Comparison of ENCODE assay signal across 1 cellular context in genomic region chr4:40581254-40582140, GRCh38.
TF ChIP-seq lines count a peak whose summit lies in the region.

No MANE protein-coding gene starts in this region.

TF ChIP-seq in H1, 55 proteins besides CTCF, POLR2A, EP300 and RAD21:
- TF ChIP-seq CEBPB (IDR thresholded peaks at IDR 0.05; ENCODE audit: low read depth, low read length) = no peak
- TF ChIP-seq JUND (IDR thresholded peaks at IDR 0.05; ENCODE audit: low read length) = no peak
- TF ChIP-seq RXRA (IDR thresholded peaks at IDR 0.05; ENCODE audit: insufficient read depth, low read depth, low read length) = no peak
- no peak for TF ChIP-seq POU5F1 (IDR thresholded peaks at IDR 0.05; ENCODE audit: low read depth, low read length)
- TF ChIP-seq SP1 (IDR thresholded peaks at IDR 0.05; ENCODE audit: low read depth, low read length) = no peak
- TF ChIP-seq CREB1 (IDR thresholded peaks at IDR 0.05) = no peak
- TF ChIP-seq GABPA (IDR thresholded peaks at IDR 0.05; ENCODE audit: borderline replicate concordance, insufficient read depth, low read length) = no peak
- no peak for TF ChIP-seq EZH2 (IDR thresholded peaks at IDR 0.05; ENCODE audit: low read depth, low read length, severe bottlenecking)
